Comparison of ENCODE assay signal across 10 cellular contexts in genomic region chrX:54180403-54180802, GRCh38. TPM values are rescaled to one million over a fixed set of nuclear protein-coding genes. Genes with fewer than 3 reads are reported as not detected.
DNase-seq lines count a peak whose midpoint lies in the region; ATAC-seq, FAIRE-seq and TF ChIP-seq lines count a peak whose summit lies in the region.
"Had no signal": no experiment of that assay in that cellular context is flagged by ENCODE, and none has a peak within 500 bp of the region (broad histone marks: within the 10 kb centered on the region; RNA-seq: fewer than 3 reads in every experiment).

No MANE protein-coding gene starts in this region.

- H3K27ac ChIP-seq in A549, result peak overlapping the region; percentile 51 to 99; a peak in 5 of 6 replicates

- H3K4me3 ChIP-seq in A549 (peak overlapping the region; percentile 91), GM12865 (ENCODE audit: low read depth, low read length) (peak overlapping the region; percentile 54), WI38 (ENCODE audit: low read depth, low read length) (peak overlapping the region; percentile 66), foreskin fibroblast (ENCODE audit: low read depth in 1 of 2, low read length in 2 of 2) (peak overlapping the region; percentile 58 to 66)

- TF ChIP-seq CTCF in A549 (IDR thresholded peaks at IDR 0.05) (no peak), GM12865 (IDR thresholded peaks at IDR 0.05; ENCODE audit: insufficient read depth, low read depth, low read length, missing control alignments) (no peak), WI38 (IDR thresholded peaks at IDR 0.05; ENCODE audit: low read depth, low read length) (no peak), foreskin fibroblast (IDR thresholded peaks at IDR 0.05; ENCODE audit: low read depth, low read length) (no peak)

- CTCF ChIA-PET in A549 (lab: Yijun Ruan, JAX), result no interaction called here

- 35% methylated on average over 4 of the region's 4 CpGs for WGBS in A549 (ENCODE audit: missing lambda C conversion rate)

- no peak for TF ChIP-seq POLR2A in A549 (IDR thresholded peaks at IDR 0.05; ENCODE audit: low read length)

- TF ChIP-seq EP300 in A549 (IDR thresholded peaks at IDR 0.05), result no peak

- POLR2A ChIA-PET in A549 (lab: Yijun Ruan, JAX), result no interaction called here

- H3K9me3 ChIP-seq in A549, result no peaks in the 10 kb centered on the region

- TF ChIP-seq RAD21 in A549 (conservative IDR thresholded peaks at IDR 0.05 in 1 of 2, IDR thresholded peaks at IDR 0.05 in 1 of 2), result no peak

- H3K4me1 ChIP-seq in A549, result peaks cover 48% of the 10 kb centered on the region

- no peak for ATAC-seq in A549
- no peak for ATAC-seq in GM18519 (IDR thresholded peaks at IDR 0.05; ENCODE audit: low FRiP score, unreplicated experiment)

- peak; percentile 54 for FAIRE-seq in A549 (lab: Jason Lieb, UNC)

- H3K4me2 ChIP-seq in A549, result peak overlapping the region; percentile 94

- DNase-seq in A549 (ENCODE audit: low read depth in 1 of 2, low spot score in 1 of 2), result no peak
- DNase-seq in GM12865 (ENCODE audit: low read depth), result no peak
- peak; percentile 16 to 45 for DNase-seq in foreskin fibroblast
- no peak for DNase-seq in cortex of kidney (lab: John Stamatoyannopoulos, UW)
- no peak for DNase-seq in GDM1 (lab: John Stamatoyannopoulos, UW)
- DNase-seq in NCI-H524 (lab: John Stamatoyannopoulos, UW), result no peak
- DNase-seq: activated B cell treated with CpG ODN at 0.5 μM for 24 hours, foreskin melanocyte had no signal

TF ChIP-seq in A549, 52 proteins besides CTCF, POLR2A, EP300 and RAD21:
- TF ChIP-seq GATA3 (IDR thresholded peaks at IDR 0.05; ENCODE audit: borderline replicate concordance) (no peak), USF2 (IDR thresholded peaks at IDR 0.05) (no peak), NR3C1 (IDR thresholded peaks at IDR 0.05) (no peak), FOSL2 (IDR thresholded peaks at IDR 0.05) (no peak), FOSL2 (CRISPR knock-in tag; IDR thresholded peaks at IDR 0.05) (no peak), EHMT2 (IDR thresholded peaks at IDR 0.05; ENCODE audit: low read depth) (no peak), JUN (IDR thresholded peaks at IDR 0.05) (no peak), RFX5 (IDR thresholded peaks at IDR 0.05) (no peak), HOXB13 (CRISPR knock-in tag; IDR thresholded peaks at IDR 0.05; ENCODE audit: low read depth) (no peak), HOXA7 (CRISPR knock-in tag; IDR thresholded peaks at IDR 0.05) (no peak), CBX2 (IDR thresholded peaks at IDR 0.05; ENCODE audit: borderline replicate concordance, low read depth) (no peak), ZNF302 (CRISPR knock-in tag; IDR thresholded peaks at IDR 0.05) (no peak), NFE2L2 (conservative IDR thresholded peaks at IDR 0.05; ENCODE audit: low read length) (no peak), HEYL (CRISPR knock-in tag; IDR thresholded peaks at IDR 0.05) (no peak), CHD2 (IDR thresholded peaks at IDR 0.05; ENCODE audit: low read length, partially characterized antibody) (no peak), KDM5A (IDR thresholded peaks at IDR 0.05) (no peak), ELK1 (IDR thresholded peaks at IDR 0.05; ENCODE audit: low read depth, low read length) (no peak)
TF ChIP-seq in A549: peak in this region for 0.

RNA-seq across cellular contexts. Expression of gene FAM120C, which starts 2.7 kb away (rescaled TPM):
- polyA plus RNA-seq in A549 (2011; rRNA removed) (7.7 and 9.0 TPM in 2 replicates), A549 (2017; fragmentation: RNase III; extraction: RNeasy Plus Mini Kit Qiagen cat#74134 plus additional on column Dnase treatment) (5.3 to 6.0 TPM (median 5.8 TPM) in 3 replicates)
- 8.7 and 12.3 TPM in 2 replicates for polyA plus RNA-seq in A549 (2012; cell fraction: cytosol; rRNA removed)
- 11.3 and 25.3 TPM in 2 replicates for polyA plus RNA-seq in A549 (2012; cell fraction: nucleus; rRNA removed)
- 17.7 and 21.8 TPM in 2 replicates for polyA minus RNA-seq in A549 (2011; rRNA and poly(A)+ RNA removed)

Comparison
In these comparisons a context has a peak if more than half of its experiments do, and no peak if none do; other contexts are left out.
1. DNase-seq: peak in foreskin fibroblast (2 of 2); none in A549 (0 of 2), GM12865 (single experiment), cortex of kidney (single experiment), GDM1 (single experiment) and NCI-H524 (0 of 2).
2. Peak in every context shown above with its lines, with median percentiles within 50 percentile points of each other: H3K4me3 ChIP-seq.